20 cellular contexts compared by ENCODE assay signal in genomic region chr16:64167851-64168770, GRCh38.
DNase-seq lines count a peak whose midpoint lies in the region; ATAC-seq and TF ChIP-seq lines count a peak whose summit lies in the region.
"Had no signal": no experiment of that assay in that cellular context is flagged by ENCODE, and none has a peak within 500 bp of the region (broad histone marks: within the 10 kb centered on the region; RNA-seq: fewer than 3 reads in every experiment).

No MANE protein-coding gene starts in this region.

- DNase-seq in NCI-H146 (lab: John Stamatoyannopoulos, UW) (peak; percentile 21), NCI-H146 treated with DMSO at 0.1 percent for 48 hours (lab: John Stamatoyannopoulos, UW; ENCODE audit: unreplicated experiment) (no peak), SK-N-DZ (ENCODE audit: low spot score) (peak; percentile 82), left lobe of liver (ENCODE audit: low spot score) (no peak), progenitor cell of endocrine pancreas (ENCODE audit: low spot score, unreplicated experiment) (no peak), endodermal cell (no peak)
- no peak for DNase-seq in T-helper 2 cell treated with Interferon-gamma antibody and Interleukin-4, amounts not matched to agents 5 μg/mL and 100 μg/mL, for 36 hours (ENCODE audit: low spot score)
- DNase-seq: 8988T; CD8-positive, alpha-beta T cell; DMS79 treated with DMSO at 0.1 percent for 48 hours; NCI-H1105; NCI-H2029; NCI-H2171 treated with DMSO at 0.1 percent for 48 hours; OCI-M1; SIG-M5; SW 1271 had no signal

- peak overlapping the region; percentile 63 for H3K4me2 ChIP-seq in skeletal muscle satellite cell (ENCODE audit: low read length)
- H3K4me2 ChIP-seq: BLaER1 had no signal

- peaks cover 39% of the 10 kb centered on the region for H3K9me3 Mint-ChIP-seq in T-helper 2 cell treated with Interferon-gamma antibody and Interleukin-4, amounts not matched to agents 5 μg/mL and 100 μg/mL, for 36 hours
- no peaks in the 10 kb centered on the region for H3K9me3 Mint-ChIP-seq in progenitor cell of endocrine pancreas (ENCODE audit: low read depth)
- no peaks in the 10 kb centered on the region for H3K9me3 Mint-ChIP-seq in endodermal cell

- no peak overlapping the region for H3K9ac ChIP-seq in skeletal muscle satellite cell (ENCODE audit: low read depth, low read length)
- no peak overlapping the region for H3K9ac ChIP-seq in endodermal cell (ENCODE audit: extremely low read depth, low read length, poor library complexity, severe bottlenecking)
- H3K9ac ChIP-seq: BLaER1 had no signal

- H3K27ac ChIP-seq in endodermal cell (ENCODE audit: low read depth, low read length): no peak overlapping the region
- H3K27ac ChIP-seq: BLaER1 had no signal

- no peaks in the 10 kb centered on the region for H3K36me3 ChIP-seq in skeletal muscle satellite cell (ENCODE audit: insufficient read depth, low read length)
- no peaks in the 10 kb centered on the region for H3K36me3 ChIP-seq in endodermal cell (ENCODE audit: control insufficient read depth, insufficient read depth, low read length)
- H3K36me3 ChIP-seq: BLaER1, HAP-1 had no signal

- no peak overlapping the region for H3K4me3 ChIP-seq in skeletal muscle satellite cell (ENCODE audit: low read length)
- H3K4me3 ChIP-seq in endodermal cell (ENCODE audit: low read length): no peak overlapping the region
- H3K4me3 ChIP-seq: BLaER1, HAP-1 had no signal

- H3K27me3 Mint-ChIP-seq in T-helper 2 cell treated with Interferon-gamma antibody and Interleukin-4, amounts not matched to agents 5 μg/mL and 100 μg/mL, for 36 hours (ENCODE audit: low read depth): no peaks in the 10 kb centered on the region
- H3K27me3 Mint-ChIP-seq in progenitor cell of endocrine pancreas (peaks cover 2% of the 10 kb centered on the region), endodermal cell (ENCODE audit: insufficient read depth) (no peaks in the 10 kb centered on the region)
- H3K27me3 Mint-ChIP-seq: IgD-negative memory B cell had no signal

- TF ChIP-seq CTCF in progenitor cell of endocrine pancreas (IDR thresholded peaks at IDR 0.05; ENCODE audit: unreplicated experiment) (no peak), endodermal cell (conservative IDR thresholded peaks at IDR 0.05) (no peak)

- 92 to 94% methylated on average over 9 to 14 of the region's 14 CpGs for WGBS in endodermal cell (ENCODE audit: insufficient coverage in 1 of 2, insufficient read length in 1 of 2), 2 experiments

- H3K4me3 Mint-ChIP-seq in T-helper 2 cell treated with Interferon-gamma antibody and Interleukin-4, amounts not matched to agents 5 μg/mL and 100 μg/mL, for 36 hours: no peak overlapping the region
- no peak overlapping the region for H3K4me3 Mint-ChIP-seq in progenitor cell of endocrine pancreas (ENCODE audit: low read depth)
- H3K4me3 Mint-ChIP-seq in endodermal cell: no peak overlapping the region
- H3K4me3 Mint-ChIP-seq: CD8-positive, alpha-beta T cell; IgD-negative memory B cell had no signal

- H3K4me1 ChIP-seq in skeletal muscle satellite cell (ENCODE audit: control insufficient read depth, insufficient read depth, low read length): no peaks in the 10 kb centered on the region
- no peaks in the 10 kb centered on the region for H3K4me1 ChIP-seq in endodermal cell (ENCODE audit: control insufficient read depth, insufficient read depth, low read length)
- H3K4me1 ChIP-seq: BLaER1, HAP-1 had no signal

- H3K9me3 ChIP-seq in skeletal muscle satellite cell (replicated peaks; ENCODE audit: low read length) (no peaks in the 10 kb centered on the region), endodermal cell (ENCODE audit: control insufficient read depth, low read length) (no peaks in the 10 kb centered on the region)
- H3K9me3 ChIP-seq: BLaER1, HAP-1 had no signal

- no peaks in the 10 kb centered on the region for H3K4me1 Mint-ChIP-seq in T-helper 2 cell treated with Interferon-gamma antibody and Interleukin-4, amounts not matched to agents 5 μg/mL and 100 μg/mL, for 36 hours (ENCODE audit: low read depth)
- H3K4me1 Mint-ChIP-seq in progenitor cell of endocrine pancreas (ENCODE audit: low read depth): peaks cover 6% of the 10 kb centered on the region
- H3K4me1 Mint-ChIP-seq in endodermal cell: no peaks in the 10 kb centered on the region
- H3K4me1 Mint-ChIP-seq: IgD-negative memory B cell had no signal

- H3K27me3 ChIP-seq in skeletal muscle satellite cell (ENCODE audit: control insufficient read depth, insufficient read depth, low read length) (no peaks in the 10 kb centered on the region), endodermal cell (ENCODE audit: control insufficient read depth, insufficient read depth, low read length, poor library complexity, severe bottlenecking) (no peaks in the 10 kb centered on the region)
- H3K27me3 ChIP-seq: BLaER1 had no signal

- ATAC-seq in left lobe of liver: peak; percentile 28
- ATAC-seq: CD8-positive, alpha-beta T cell had no signal

- H3K27ac Mint-ChIP-seq in T-helper 2 cell treated with Interferon-gamma antibody and Interleukin-4, amounts not matched to agents 5 μg/mL and 100 μg/mL, for 36 hours: no peak overlapping the region
- H3K27ac Mint-ChIP-seq in progenitor cell of endocrine pancreas: no peak overlapping the region
- no peak overlapping the region for H3K27ac Mint-ChIP-seq in endodermal cell
- H3K27ac Mint-ChIP-seq: CD8-positive, alpha-beta T cell; IgD-negative memory B cell had no signal

- H3K36me3 Mint-ChIP-seq in T-helper 2 cell treated with Interferon-gamma antibody and Interleukin-4, amounts not matched to agents 5 μg/mL and 100 μg/mL, for 36 hours (ENCODE audit: low read depth): no peaks in the 10 kb centered on the region
- H3K36me3 Mint-ChIP-seq in progenitor cell of endocrine pancreas (ENCODE audit: insufficient read depth): no peaks in the 10 kb centered on the region
- no peaks in the 10 kb centered on the region for H3K36me3 Mint-ChIP-seq in endodermal cell (ENCODE audit: low read depth)
- H3K36me3 Mint-ChIP-seq: CD8-positive, alpha-beta T cell; IgD-negative memory B cell had no signal

Comparison
In these comparisons a context has a peak if more than half of its experiments do, and no peak if none do; other contexts are left out.
1. DNase-seq: peak in NCI-H146 (single experiment) and SK-N-DZ (single experiment); none in NCI-H146 treated with DMSO at 0.1 percent for 48 hours (single experiment), left lobe of liver (single experiment), T-helper 2 cell treated with Interferon-gamma antibody and Interleukin-4, amounts not matched to agents 5 μg/mL and 100 μg/mL, for 36 hours (single experiment), progenitor cell of endocrine pancreas (single experiment) and endodermal cell (single experiment).